ENCODE assay signal across 9 cellular contexts in genomic region chr20:23200914-23201313, GRCh38.
DNase-seq lines count a peak whose midpoint lies in the region; ATAC-seq and TF ChIP-seq lines count a peak whose summit lies in the region.
"Had no signal": no experiment of that assay in that cellular context is flagged by ENCODE, and none has a peak within 500 bp of the region (broad histone marks: within the 10 kb centered on the region; RNA-seq: fewer than 3 reads in every experiment).

No MANE protein-coding gene starts in this region.

- ATAC-seq in left colon, result peak; percentile 88
- no peak for ATAC-seq in naive thymus-derived CD4-positive, alpha-beta T cell
- ATAC-seq in omental fat pad (ENCODE audit: low FRiP score), result no peak

- TF ChIP-seq CTCF in Calu3 (IDR thresholded peaks at IDR 0.05; ENCODE audit: unreplicated experiment), result no peak
- TF ChIP-seq CTCF in omental fat pad (IDR thresholded peaks at IDR 0.05), result no peak

- H3K4me3 Mint-ChIP-seq in Calu3 (ENCODE audit: low read depth, unreplicated experiment), result no peak overlapping the region
- no peak overlapping the region for H3K4me3 Mint-ChIP-seq in activated CD4-positive, alpha-beta memory T cell treated with anti-CD3 and anti-CD28 coated beads, Interleukin-2, amount 10 ng/mL, durations not matched to agents 7 days and 5 days
- H3K4me3 Mint-ChIP-seq in naive thymus-derived CD4-positive, alpha-beta T cell, result no peak overlapping the region
- H3K4me3 Mint-ChIP-seq: activated naive CD4-positive, alpha-beta T cell treated with anti-CD3 and anti-CD28 coated beads, Interleukin-2, amount 50 U/mL, for 24 hours had no signal

- H3K9me3 Mint-ChIP-seq in Calu3 (ENCODE audit: low read depth, unreplicated experiment), result no peaks in the 10 kb centered on the region
- H3K9me3 Mint-ChIP-seq in activated CD4-positive, alpha-beta memory T cell treated with anti-CD3 and anti-CD28 coated beads, Interleukin-2, amount 10 ng/mL, durations not matched to agents 7 days and 5 days, result no peaks in the 10 kb centered on the region
- peaks cover 0 to 8% (median 0%) of the 10 kb centered on the region in 11 donors for H3K9me3 Mint-ChIP-seq in naive thymus-derived CD4-positive, alpha-beta T cell
- H3K9me3 Mint-ChIP-seq: activated naive CD4-positive, alpha-beta T cell treated with anti-CD3 and anti-CD28 coated beads, Interleukin-2, amount 50 U/mL, for 24 hours had no signal

- no peaks in the 10 kb centered on the region for H3K36me3 Mint-ChIP-seq in Calu3 (ENCODE audit: insufficient read depth, unreplicated experiment)
- no peaks in the 10 kb centered on the region for H3K36me3 Mint-ChIP-seq in activated CD4-positive, alpha-beta memory T cell treated with anti-CD3 and anti-CD28 coated beads, Interleukin-2, amount 10 ng/mL, durations not matched to agents 7 days and 5 days (ENCODE audit: low read depth)
- H3K36me3 Mint-ChIP-seq in naive thymus-derived CD4-positive, alpha-beta T cell, result no peaks in the 10 kb centered on the region
- H3K36me3 Mint-ChIP-seq: activated naive CD4-positive, alpha-beta T cell treated with anti-CD3 and anti-CD28 coated beads, Interleukin-2, amount 50 U/mL, for 24 hours had no signal

- H3K36me3 ChIP-seq in naive thymus-derived CD4-positive, alpha-beta T cell (ENCODE audit: control insufficient read depth in 2 of 3, insufficient read depth in 3 of 3, low read length in 3 of 3), result no peaks in the 10 kb centered on the region

- no peaks in the 10 kb centered on the region for H3K27me3 ChIP-seq in naive thymus-derived CD4-positive, alpha-beta T cell (ENCODE audit: control insufficient read depth in 2 of 2, insufficient read depth in 2 of 2, low read length in 2 of 2)

- DNase-seq in Calu3 (peak; percentile 47), HT-29 (ENCODE audit: low spot score) (peak; percentile 66), left colon (peak; percentile 46 to 48), omental fat pad (ENCODE audit: low spot score) (no peak), CD1c-positive myeloid dendritic cell (ENCODE audit: extremely low spot score) (no peak)
- DNase-seq in activated CD4-positive, alpha-beta memory T cell treated with anti-CD3 and anti-CD28 coated beads, Interleukin-2, amount 10 ng/mL, durations not matched to agents 7 days and 5 days, result peak; percentile 22
- DNase-seq in naive thymus-derived CD4-positive, alpha-beta T cell, result no peak
- DNase-seq in stimulated activated naive CD4-positive, alpha-beta T cell (lab: John Stamatoyannopoulos, UW), result no peak

- no peak overlapping the region for H3K27ac Mint-ChIP-seq in Calu3 (ENCODE audit: unreplicated experiment)
- H3K27ac Mint-ChIP-seq in activated CD4-positive, alpha-beta memory T cell treated with anti-CD3 and anti-CD28 coated beads, Interleukin-2, amount 10 ng/mL, durations not matched to agents 7 days and 5 days, result no peak overlapping the region
- H3K27ac Mint-ChIP-seq in naive thymus-derived CD4-positive, alpha-beta T cell, result no peak overlapping the region
- H3K27ac Mint-ChIP-seq: activated naive CD4-positive, alpha-beta T cell treated with anti-CD3 and anti-CD28 coated beads, Interleukin-2, amount 50 U/mL, for 24 hours had no signal

- no peaks in the 10 kb centered on the region for H3K4me1 Mint-ChIP-seq in Calu3 (ENCODE audit: low read depth, unreplicated experiment)
- no peaks in the 10 kb centered on the region for H3K4me1 Mint-ChIP-seq in activated CD4-positive, alpha-beta memory T cell treated with anti-CD3 and anti-CD28 coated beads, Interleukin-2, amount 10 ng/mL, durations not matched to agents 7 days and 5 days
- H3K4me1 Mint-ChIP-seq in naive thymus-derived CD4-positive, alpha-beta T cell, result peaks cover 0 to 4% (median 0%) of the 10 kb centered on the region in 7 donors
- H3K4me1 Mint-ChIP-seq: activated naive CD4-positive, alpha-beta T cell treated with anti-CD3 and anti-CD28 coated beads, Interleukin-2, amount 50 U/mL, for 24 hours had no signal

- H3K4me3 ChIP-seq in naive thymus-derived CD4-positive, alpha-beta T cell (ENCODE audit: low read length), result no peak overlapping the region

- BruUV-seq in Calu3 (replicated peaks; lab: Mats Ljungman, UMichigan), result no TSS peak

- intact Hi-C loops in Calu3 (cut with micrococcal nuclease; ENCODE audit: unreplicated experiment) (loop anchor here (5.0 kb wide), 1 partner anchor 509 kb away; no protein-coding TSS in a partner anchor), left colon (cut with DNase I, micrococcal nuclease) (no loop called here)
- intact Hi-C loops in naive thymus-derived CD4-positive, alpha-beta T cell (cut with micrococcal nuclease), result no loop called here

- POLR2A ChIA-PET in activated CD4-positive, alpha-beta memory T cell treated with anti-CD3 and anti-CD28 coated beads, Interleukin-2, amount 10 ng/mL, durations not matched to agents 7 days and 5 days (lab: Charles Lee), result no interaction called here
- POLR2A ChIA-PET in naive thymus-derived CD4-positive, alpha-beta T cell (lab: Charles Lee), result no interaction called here

- CTCF ChIA-PET in Calu3 (lab: Charles Lee), result interaction anchor here (1.0 to 1.3 kb wide), 3 partner anchors 150 to 511 kb away, joined by 3 to 5 read pairs (median 4); no protein-coding TSS in a partner anchor
- CTCF ChIA-PET in activated CD4-positive, alpha-beta memory T cell treated with anti-CD3 and anti-CD28 coated beads, Interleukin-2, amount 10 ng/mL, durations not matched to agents 7 days and 5 days (lab: Charles Lee), result interaction anchor here (1.3 to 2.3 kb wide), 4 partner anchors 41 to 509 kb away, joined by 3 to 7 read pairs (median 4); partner anchors contain the start of gene CD93
- CTCF ChIA-PET in naive thymus-derived CD4-positive, alpha-beta T cell (lab: Charles Lee), result no interaction called here

- H3K9me3 ChIP-seq in naive thymus-derived CD4-positive, alpha-beta T cell (ENCODE audit: control insufficient read depth in 2 of 3, low read length in 3 of 3), result no peaks in the 10 kb centered on the region

- H3K27ac ChIP-seq in naive thymus-derived CD4-positive, alpha-beta T cell (ENCODE audit: low read depth, low read length), result no peak overlapping the region

- peaks cover 37% of the 10 kb centered on the region for H3K27me3 Mint-ChIP-seq in Calu3 (ENCODE audit: unreplicated experiment)
- H3K27me3 Mint-ChIP-seq in activated CD4-positive, alpha-beta memory T cell treated with anti-CD3 and anti-CD28 coated beads, Interleukin-2, amount 10 ng/mL, durations not matched to agents 7 days and 5 days, result peaks cover 29% of the 10 kb centered on the region
- peaks cover 17 to 43% (median 28%) of the 10 kb centered on the region in 5 donors for H3K27me3 Mint-ChIP-seq in naive thymus-derived CD4-positive, alpha-beta T cell

- no peaks in the 10 kb centered on the region for H3K4me1 ChIP-seq in naive thymus-derived CD4-positive, alpha-beta T cell (ENCODE audit: control insufficient read depth in 2 of 2, insufficient read depth in 2 of 2, low read length in 2 of 2)

Comparison
In these comparisons a context has a peak if more than half of its experiments do, and no peak if none do; other contexts are left out.
1. DNase-seq: peak in Calu3 (single experiment), HT-29 (single experiment), activated CD4-positive, alpha-beta memory T cell treated with anti-CD3 and anti-CD28 coated beads, Interleukin-2, amount 10 ng/mL, durations not matched to agents 7 days and 5 days (single experiment) and left colon (2 of 2); none in naive thymus-derived CD4-positive, alpha-beta T cell (0 of 9), stimulated activated naive CD4-positive, alpha-beta T cell (0 of 6), omental fat pad (single experiment) and CD1c-positive myeloid dendritic cell (single experiment).